In the genomic region with DNA sequence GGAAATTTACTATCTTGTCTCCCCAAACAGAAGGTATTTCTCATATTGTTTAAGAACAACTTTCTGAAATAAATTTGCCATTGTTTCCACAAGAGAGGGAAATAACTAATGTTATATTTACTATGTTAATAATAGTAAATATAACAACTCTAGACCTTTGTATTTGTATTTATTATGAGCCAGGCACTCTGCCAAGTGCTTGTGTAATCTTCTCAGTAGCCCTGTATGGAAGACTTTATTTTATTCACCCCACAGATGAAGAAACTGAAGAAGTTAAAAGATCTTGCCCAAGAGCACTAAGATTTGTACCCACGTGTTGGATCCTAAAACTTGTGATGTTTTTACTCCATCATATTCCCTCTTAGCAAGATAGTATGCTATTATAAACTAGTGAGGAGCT, we compare ENCODE assay signal across 28 cellular contexts. TPM values are rescaled to one million over a fixed set of nuclear protein-coding genes. Genes with fewer than 3 reads are reported as not detected.
DNase-seq lines count a peak whose midpoint lies in the region; ATAC-seq and TF ChIP-seq lines count a peak whose summit lies in the region.
"Had no signal": no experiment of that assay in that cellular context is flagged by ENCODE, and none has a peak within 500 bp of the region (broad histone marks: within the 10 kb centered on the region; RNA-seq: fewer than 3 reads in every experiment).

No MANE protein-coding gene starts in this region.

- no peak for ATAC-seq in HG02588 (IDR thresholded peaks at IDR 0.05; ENCODE audit: unreplicated experiment)
- ATAC-seq in HG03108 (IDR thresholded peaks at IDR 0.05; ENCODE audit: unreplicated experiment) = no peak
- ATAC-seq in HG03565 (IDR thresholded peaks at IDR 0.05; ENCODE audit: unreplicated experiment) = no peak
- ATAC-seq: activated CD4-positive, alpha-beta T cell treated with anti-CD3 and anti-CD28 coated beads for 36 hours; activated CD8-positive, alpha-beta T cell treated with anti-CD3 and anti-CD28 coated beads for 36 hours; activated T-helper 17 cell treated with anti-CD3 and anti-CD28 coated beads, Interleukin-2, amount 50 U/mL, for 72 hours; lower lobe of right lung; naive thymus-derived CD8-positive, alpha-beta T cell; Panc1 had no signal

- DNase-seq in AG10803 (ENCODE audit: low read depth) = peak; percentile 23
- DNase-seq in HL-60 (ENCODE audit: low read depth in 1 of 2, low spot score in 1 of 2) = peak in 1 of 2 experiments; percentile 55
- DNase-seq in adipocyte (ENCODE audit: low read depth) = peak; percentile 41
- peak; percentile 19 for DNase-seq in fibroblast of the aortic adventitia (ENCODE audit: low read depth)
- no peak for DNase-seq in HUDEP-2 (lab: John Stamatoyannopoulos, UW; ENCODE audit: unreplicated experiment in 76 of 76)
- DNase-seq: ACHN; activated CD4-positive, alpha-beta T cell treated with anti-CD3 and anti-CD28 coated beads for 36 hours; activated CD8-positive, alpha-beta T cell treated with anti-CD3 and anti-CD28 coated beads for 36 hours; activated naive CD4-positive, alpha-beta T cell treated with anti-CD3 and anti-CD28 coated beads, Interleukin-2, amount 10 ng/mL, durations not matched to agents 7 days and 5 days; amniotic stem cell; HCEC 1CT; kidney glomerular epithelial cell; lower lobe of right lung; naive thymus-derived CD8-positive, alpha-beta T cell; NCI-H2029; NCI-H2227 treated with DMSO at 0.1 percent for 48 hours; NCI-H526; occipital lobe; Right ventricle myocardium superior; stimulated activated CD4-positive, alpha-beta T cell treated with anti-CD3 and anti-CD28 coated beads, Interleukin-4, amount 100 ng/mL, for 24 hours; SW 1271; transverse colon had no signal

- no peak overlapping the region for H3K9ac ChIP-seq in adipocyte (ENCODE audit: low read length)

- H3K4me3 ChIP-seq in AG10803 (ENCODE audit: low read length) = no peak overlapping the region
- no peak overlapping the region for H3K4me3 ChIP-seq in HL-60 (replicated peaks; ENCODE audit: insufficient read depth, low read length)
- no peak overlapping the region for H3K4me3 ChIP-seq in adipocyte (ENCODE audit: low read length)
- no peak overlapping the region for H3K4me3 ChIP-seq in fibroblast of the aortic adventitia (ENCODE audit: low read depth, low read length)
- H3K4me3 ChIP-seq: lower lobe of right lung, transverse colon had no signal

- H3K4me1 ChIP-seq in adipocyte (ENCODE audit: control insufficient read depth, insufficient read depth, low read length) = peaks cover 3% of the 10 kb centered on the region
- H3K4me1 ChIP-seq: transverse colon had no signal

- H3K9me3 ChIP-seq in adipocyte (ENCODE audit: control insufficient read depth, low read length) = no peaks in the 10 kb centered on the region
- H3K9me3 ChIP-seq: lower lobe of right lung, transverse colon had no signal

- H3K27me3 ChIP-seq in HL-60 (ENCODE audit: insufficient read depth, poor library complexity, severe bottlenecking) = no peaks in the 10 kb centered on the region
- H3K27me3 ChIP-seq in adipocyte (replicated peaks; ENCODE audit: control insufficient read depth, insufficient read depth, low read length) = no peaks in the 10 kb centered on the region
- H3K27me3 ChIP-seq: transverse colon had no signal

- peak overlapping the region; percentile 84 for H3K27ac ChIP-seq in HL-60 (replicated peaks)
- H3K27ac ChIP-seq: lower lobe of right lung, transverse colon, VCaP had no signal

- no peaks in the 10 kb centered on the region for H3K36me3 ChIP-seq in adipocyte (ENCODE audit: control insufficient read depth, insufficient read depth, low read length, severe bottlenecking)
- H3K36me3 ChIP-seq: lower lobe of right lung, transverse colon had no signal

- TF ChIP-seq CTCF in AG10803 (conservative IDR thresholded peaks at IDR 0.05; ENCODE audit: low read length) (no peak), HL-60 (IDR thresholded peaks at IDR 0.05; ENCODE audit: insufficient read depth, low read length) (no peak), fibroblast of the aortic adventitia (IDR thresholded peaks at IDR 0.05; ENCODE audit: insufficient read depth, low read length) (no peak)

RNA-seq across cellular contexts. Expression of a gene that starts 12.0 kb away (rescaled TPM):
- total RNA-seq in fibroblast of the aortic adventitia (ENCODE audit: low replicate concordance) = 50.5 and 63.4 TPM in 2 replicates

Comparison
In these comparisons a context has a peak if more than half of its experiments do, and no peak if none do; other contexts are left out.
1. DNase-seq: peak in AG10803 (single experiment), adipocyte (single experiment) and fibroblast of the aortic adventitia (single experiment); none in HUDEP-2 (0 of 76).